10 cellular contexts compared by ENCODE assay signal in the genomic region with DNA sequence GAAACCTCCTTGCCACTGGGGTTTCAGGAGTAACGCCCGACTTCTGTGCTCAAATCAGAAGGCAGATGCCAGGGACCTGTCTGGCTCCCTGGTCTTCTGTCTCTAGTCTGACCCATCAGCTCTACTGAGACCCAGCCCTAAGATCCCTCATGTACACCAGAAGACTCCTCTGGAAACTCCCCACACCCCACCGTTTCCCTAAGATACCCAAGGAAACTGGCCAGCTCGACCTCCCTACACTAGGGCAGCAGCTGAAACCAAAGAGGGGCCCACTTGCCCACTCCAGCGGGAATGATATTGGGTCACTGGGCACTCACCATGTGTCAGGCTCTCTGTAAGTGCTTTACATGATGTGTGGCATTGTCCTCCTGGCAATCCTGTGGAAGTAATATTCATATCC. TPM values are rescaled to one million over a fixed set of nuclear protein-coding genes. Genes with fewer than 3 reads are reported as not detected.
A peak's percentile ranks its signal among the peaks of the same experiment; 100 is the strongest.
DNase-seq lines count a peak whose midpoint lies in the region; ATAC-seq, FAIRE-seq and TF ChIP-seq lines count a peak whose summit lies in the region.
"Had no signal": no experiment of that assay in that cellular context is flagged by ENCODE, and none has a peak within 500 bp of the region (broad histone marks: within the 10 kb centered on the region; RNA-seq: fewer than 3 reads in every experiment).

No MANE protein-coding gene starts in this region.

- H3K4me3 Mint-ChIP-seq in activated CD4-positive, alpha-beta T cell treated with anti-CD3 and anti-CD28 coated beads, Interleukin-2, amount 10 ng/mL, durations not matched to agents 24 days and 14 days: no peak overlapping the region
- H3K4me3 Mint-ChIP-seq in stimulated activated effector memory CD8-positive, alpha-beta T cell treated with anti-CD3 and anti-CD28 coated beads, Interleukin-12 subunit alpha, Interleukin-12 subunit beta, amount 100 ng/mL, for 72 hours: no peak overlapping the region
- H3K4me3 Mint-ChIP-seq: stimulated activated naive B cell treated with anti-CD40 and anti-IgM and Interleukin-4, amounts not matched to agents 10 μg/mL and 1 μg/mL and 100 μg/mL, for 72 hours had no signal

- H3K79me1 ChIP-seq in H1 (ENCODE audit: low read depth, low read length): no peaks in the 10 kb centered on the region

- no peak for FAIRE-seq in H1 (lab: Jason Lieb, UNC)

- POLR2A ChIA-PET in H1 (lab: Charles Lee; ENCODE audit: partially characterized antibody): interaction anchor here (1.0 to 15.3 kb wide), 6 partner anchors 14 to 45 kb away, joined by 3 to 261 read pairs (median 8); partner anchors contain the start of genes CHTOP, S100A1 and S100A13

- no peak overlapping the region for H2BK15ac ChIP-seq in H1 (ENCODE audit: low read length)

- no peaks in the 10 kb centered on the region for H3K27me3 Mint-ChIP-seq in activated CD4-positive, alpha-beta T cell treated with anti-CD3 and anti-CD28 coated beads, Interleukin-2, amount 10 ng/mL, durations not matched to agents 24 days and 14 days

- TF ChIP-seq POLR2A in H1 (IDR thresholded peaks at IDR 0.05; ENCODE audit: control extremely low read depth in 1 of 2, low read depth in 2 of 2, low read length in 2 of 2) (no peak), suprapubic skin (IDR thresholded peaks at IDR 0.05) (no peak)

- H3K23me2 ChIP-seq in H1 (ENCODE audit: low read depth, low read length): peaks cover 3% of the 10 kb centered on the region

- H3K18ac ChIP-seq in H1 (ENCODE audit: extremely low read depth, low read length): no peak overlapping the region; the same call in 1 of the 2 replicates

- no peak overlapping the region for H3K14ac ChIP-seq in H1 (ENCODE audit: insufficient read length)

- H3K9me3 Mint-ChIP-seq in activated CD4-positive, alpha-beta T cell treated with anti-CD3 and anti-CD28 coated beads, Interleukin-2, amount 10 ng/mL, durations not matched to agents 24 days and 14 days: no peaks in the 10 kb centered on the region
- no peaks in the 10 kb centered on the region for H3K9me3 Mint-ChIP-seq in stimulated activated effector memory CD8-positive, alpha-beta T cell treated with anti-CD3 and anti-CD28 coated beads, Interleukin-12 subunit alpha, Interleukin-12 subunit beta, amount 100 ng/mL, for 72 hours
- H3K9me3 Mint-ChIP-seq: brain; stimulated activated naive B cell treated with anti-CD40 and anti-IgM and Interleukin-4, amounts not matched to agents 10 μg/mL and 1 μg/mL and 100 μg/mL, for 72 hours had no signal

- peak overlapping the region; percentile 59 to 77; a peak in 2 of 4 replicates for H3K4me2 ChIP-seq in H1 (ENCODE audit: insufficient read depth in 1 of 2, low read depth in 2 of 2, low read length in 2 of 2)

- WGBS in H1 (ENCODE audit: extremely low coverage in 1 of 2, insufficient coverage in 1 of 2, insufficient read length in 1 of 2, insufficient replicate concordance in 2 of 2, low coverage in 1 of 2, low lambda C conversion rate in 2 of 2, missing lambda C conversion rate in 1 of 2), 2 experiments: 76% methylated on average over 5 of the region's 5 CpGs; no CpG with 5 or more reads in 1 of the 2 experiments
- WGBS in suprapubic skin: 57% methylated on average over 4 of the region's 5 CpGs

- H2BK5ac ChIP-seq in H1 (ENCODE audit: low read depth, low read length): peak overlapping the region; percentile 52; the same call in 1 of the 2 replicates

- no peak overlapping the region for H3K9ac ChIP-seq in H1 (replicated peaks in 1 of 4; ENCODE audit: extremely low read depth in 1 of 4, low read depth in 3 of 4, low read length in 3 of 4)
- H3K9ac ChIP-seq in mucosa of rectum (ENCODE audit: low read depth in 1 of 2, low read length in 2 of 2): peak overlapping the region; percentile 42 to 74

- H4K5ac ChIP-seq in H1 (ENCODE audit: insufficient read length, low read depth, low read length): no peak overlapping the region

- no peak overlapping the region for H3K23ac ChIP-seq in H1 (ENCODE audit: insufficient read length)

- peak overlapping the region; percentile 64 for H4K91ac ChIP-seq in H1 (replicated peaks; ENCODE audit: insufficient read length, low read length)

- peaks cover 8% of the 10 kb centered on the region for H3K4me1 Mint-ChIP-seq in activated CD4-positive, alpha-beta T cell treated with anti-CD3 and anti-CD28 coated beads, Interleukin-2, amount 10 ng/mL, durations not matched to agents 24 days and 14 days
- H3K4me1 Mint-ChIP-seq in stimulated activated effector memory CD8-positive, alpha-beta T cell treated with anti-CD3 and anti-CD28 coated beads, Interleukin-12 subunit alpha, Interleukin-12 subunit beta, amount 100 ng/mL, for 72 hours: peaks cover 5% of the 10 kb centered on the region

- TF ChIP-seq RAD21 in H1 (IDR thresholded peaks at IDR 0.05 in 1 of 2, conservative IDR thresholded peaks at IDR 0.05 in 1 of 2; ENCODE audit: low read depth in 2 of 2, low read length in 2 of 2): no peak

- no peaks in the 10 kb centered on the region for H3K9me3 ChIP-seq in MG63
- no peaks in the 10 kb centered on the region for H3K9me3 ChIP-seq in H1 (ENCODE audit: insufficient read depth in 2 of 2, low read depth in 1 of 2, low read length in 1 of 2)
- H3K9me3 ChIP-seq in mucosa of rectum (ENCODE audit: control insufficient read depth in 2 of 2, low read length in 2 of 2): no peaks in the 10 kb centered on the region
- H3K9me3 ChIP-seq in suprapubic skin: no peaks in the 10 kb centered on the region

- H3K56ac ChIP-seq in H1 (replicated peaks; ENCODE audit: insufficient read length, low read depth, low read length): no peak overlapping the region

- H3K27ac ChIP-seq in H1 (ENCODE audit: low read depth, low read length) (no peak overlapping the region), mucosa of rectum (ENCODE audit: low read depth in 2 of 2, low read length in 2 of 2) (peak overlapping the region; percentile 94 to 95), suprapubic skin (peak overlapping the region; percentile 94)

- H2AFZ ChIP-seq in H1 (ENCODE audit: low read length): peak overlapping the region; percentile 49; the same call in 1 of the 2 replicates

- DNase-seq in MG63 (no peak), H1 (ENCODE audit: low read depth in 1 of 2, low spot score in 2 of 2) (no peak), suprapubic skin (ENCODE audit: low spot score in 2 of 2) (no peak), NK-92 (lab: John Stamatoyannopoulos, UW; ENCODE audit: unreplicated experiment) (no peak)
- no peak for DNase-seq in activated CD4-positive, alpha-beta T cell treated with anti-CD3 and anti-CD28 coated beads, Interleukin-2, amount 10 ng/mL, durations not matched to agents 24 days and 14 days
- DNase-seq in stimulated activated effector memory CD8-positive, alpha-beta T cell treated with anti-CD3 and anti-CD28 coated beads, Interleukin-12 subunit alpha, Interleukin-12 subunit beta, amount 100 ng/mL, for 72 hours (ENCODE audit: low spot score in 2 of 2): no peak
- DNase-seq: stimulated activated naive B cell treated with anti-CD40 and anti-IgM and Interleukin-4, amounts not matched to agents 10 μg/mL and 1 μg/mL and 100 μg/mL, for 72 hours had no signal

- CTCF ChIA-PET in H1 (lab: Charles Lee; ENCODE audit: partially characterized antibody): interaction anchor here (1.1 to 15.9 kb wide), 10 partner anchors 9 to 103 kb away, joined by 3 to 224 read pairs (median 24); partner anchors contain the start of genes S100A1, S100A13, S100A4 and S100A6

- no peak overlapping the region for H2AK5ac ChIP-seq in H1 (ENCODE audit: low read depth, low read length)

- H3K4me1 ChIP-seq in H1 (replicated peaks in 1 of 4; ENCODE audit: control insufficient read depth in 3 of 4, insufficient read depth in 4 of 4, low read length in 3 of 4): peaks cover 0 to 30% (median 20%) of the 10 kb centered on the region in 4 experiments; a peak in 6 of 7 replicates
- H3K4me1 ChIP-seq in mucosa of rectum (ENCODE audit: control insufficient read depth in 2 of 2, insufficient read depth in 2 of 2, low read length in 2 of 2): peaks cover 56 to 63% of the 10 kb centered on the region in 2 donors
- peaks cover 85% of the 10 kb centered on the region for H3K4me1 ChIP-seq in suprapubic skin

- H3K36me3 ChIP-seq in MG63 (peaks cover 24% of the 10 kb centered on the region), H1 (ENCODE audit: control insufficient read depth in 2 of 4, insufficient read depth in 4 of 4, low read length in 3 of 4) (no peaks in the 10 kb centered on the region), mucosa of rectum (ENCODE audit: control insufficient read depth in 2 of 2, insufficient read depth in 2 of 2, low read length in 2 of 2) (no peaks in the 10 kb centered on the region), suprapubic skin (no peaks in the 10 kb centered on the region)

- TF ChIP-seq EP300 in H1 (IDR thresholded peaks at IDR 0.05; ENCODE audit: borderline replicate concordance in 1 of 2, low read depth in 2 of 2, low read length in 2 of 2) (no peak), suprapubic skin (IDR thresholded peaks at IDR 0.05) (no peak)

- H3K79me2 ChIP-seq in H1 (ENCODE audit: control insufficient read depth in 1 of 2, insufficient read depth in 2 of 2, low read length in 2 of 2): no peaks in the 10 kb centered on the region

- no peaks in the 10 kb centered on the region for H4K20me1 ChIP-seq in H1 (replicated peaks in 1 of 2; ENCODE audit: control insufficient read depth in 1 of 2, insufficient read depth in 2 of 2, low read length in 2 of 2)

- no peak for ATAC-seq in stimulated activated effector memory CD8-positive, alpha-beta T cell treated with anti-CD3 and anti-CD28 coated beads, Interleukin-12 subunit alpha, Interleukin-12 subunit beta, amount 100 ng/mL, for 72 hours
- no peak for ATAC-seq in GM19455 (IDR thresholded peaks at IDR 0.05; ENCODE audit: unreplicated experiment)
- ATAC-seq: stimulated activated naive B cell treated with anti-CD40 and anti-IgM and Interleukin-4, amounts not matched to agents 10 μg/mL and 1 μg/mL and 100 μg/mL, for 72 hours had no signal

- H3K4me3 ChIP-seq in MG63 (peak overlapping the region; percentile 63; the same call in 1 of the 2 replicates), H1 (ENCODE audit: extremely low read depth in 1 of 4, insufficient read depth in 2 of 4, low read depth in 3 of 4, low read length in 4 of 4) (peak overlapping the region in 1 of 4 experiments; percentile 51; a peak in 1 of 8 replicates), mucosa of rectum (ENCODE audit: low read length in 2 of 2) (peak overlapping the region; percentile 80 to 93), suprapubic skin (peak overlapping the region; percentile 70)

- H2BK20ac ChIP-seq in H1 (ENCODE audit: low read length): peak overlapping the region; percentile 18; the same call in 1 of the 2 replicates

- H3K27me3 ChIP-seq in MG63: no peaks in the 10 kb centered on the region
- H3K27me3 ChIP-seq in H1 (replicated peaks in 1 of 4; ENCODE audit: control insufficient read depth in 3 of 4, extremely low read depth in 1 of 4, insufficient read depth in 3 of 4, low read length in 3 of 4): no peaks in the 10 kb centered on the region; a peak in 1 of 7 replicates
- H3K27me3 ChIP-seq in mucosa of rectum (ENCODE audit: control insufficient read depth in 2 of 2, insufficient read depth in 2 of 2, low read length in 2 of 2): no peaks in the 10 kb centered on the region
- H3K27me3 ChIP-seq in suprapubic skin: no peaks in the 10 kb centered on the region

- no peaks in the 10 kb centered on the region for H3K36me3 Mint-ChIP-seq in activated CD4-positive, alpha-beta T cell treated with anti-CD3 and anti-CD28 coated beads, Interleukin-2, amount 10 ng/mL, durations not matched to agents 24 days and 14 days (ENCODE audit: low read depth)
- H3K36me3 Mint-ChIP-seq in stimulated activated effector memory CD8-positive, alpha-beta T cell treated with anti-CD3 and anti-CD28 coated beads, Interleukin-12 subunit alpha, Interleukin-12 subunit beta, amount 100 ng/mL, for 72 hours: no peaks in the 10 kb centered on the region
- H3K36me3 Mint-ChIP-seq: brain; stimulated activated naive B cell treated with anti-CD40 and anti-IgM and Interleukin-4, amounts not matched to agents 10 μg/mL and 1 μg/mL and 100 μg/mL, for 72 hours had no signal

- no peak overlapping the region for H3K27ac Mint-ChIP-seq in activated CD4-positive, alpha-beta T cell treated with anti-CD3 and anti-CD28 coated beads, Interleukin-2, amount 10 ng/mL, durations not matched to agents 24 days and 14 days
- H3K27ac Mint-ChIP-seq in stimulated activated effector memory CD8-positive, alpha-beta T cell treated with anti-CD3 and anti-CD28 coated beads, Interleukin-12 subunit alpha, Interleukin-12 subunit beta, amount 100 ng/mL, for 72 hours: no peak overlapping the region
- H3K27ac Mint-ChIP-seq: stimulated activated naive B cell treated with anti-CD40 and anti-IgM and Interleukin-4, amounts not matched to agents 10 μg/mL and 1 μg/mL and 100 μg/mL, for 72 hours had no signal

- H3K4ac ChIP-seq in H1 (replicated peaks; ENCODE audit: insufficient read length, low read depth, low read length): no peak overlapping the region

- TF ChIP-seq CTCF in H1 (IDR thresholded peaks at IDR 0.05; ENCODE audit: control extremely low read depth in 1 of 3, insufficient read depth in 1 of 3, low read depth in 1 of 3, low read length in 3 of 3) (no peak), suprapubic skin (IDR thresholded peaks at IDR 0.05) (no peak)

- H4K8ac ChIP-seq in H1 (ENCODE audit: extremely low read depth, insufficient read depth, low read length): peak overlapping the region; percentile 75; the same call in 1 of the 2 replicates

- no peak overlapping the region for H2BK120ac ChIP-seq in H1 (replicated peaks; ENCODE audit: low read depth, low read length)

- intact Hi-C loops in activated CD4-positive, alpha-beta T cell treated with anti-CD3 and anti-CD28 coated beads, Interleukin-2, amount 10 ng/mL, durations not matched to agents 24 days and 14 days (cut with micrococcal nuclease): no loop called here

- 0 out of 2 replicates have a peak overlapping the region, but pooled peaks have one; percentile 50 for H2BK12ac ChIP-seq in H1 (ENCODE audit: low read depth, low read length)

RNA-seq across cellular contexts. Expression of gene S100A16, which starts 0.5 kb away (rescaled TPM):
- 315 and 318 TPM in 2 replicates for total RNA-seq in MG63 (2014; rRNA removed; shearing (Covaris generic); ENCODE audit: low replicate concordance)
- total RNA-seq in H1 (2021; fragmentation: NEBNext Ultra II Directional; extraction: Animal tissue kit (Norgen Biotek cat#: 25700)): 14.7 and 14.9 TPM in 2 replicates
- 51.7 and 61.4 TPM in 2 replicates for polyA plus RNA-seq in H1 (2011; rRNA removed)
- polyA plus RNA-seq in H1 (2011; cell fraction: cytosol; rRNA removed): 45.0 TPM
- polyA plus RNA-seq in H1 (2011; cell fraction: nucleus; rRNA removed): 26.3 TPM
- 14.2 to 25.5 TPM (median 21.1 TPM) in 4 replicates for polyA plus RNA-seq in H1 (2012, experiment 1 of 2)
- polyA plus RNA-seq in H1 (2012, experiment 2 of 2): 26.5 TPM
- polyA plus RNA-seq in H1 (2013, experiment 1 of 2): 17.5 TPM
- 17.9 TPM for polyA plus RNA-seq in H1 (2013, experiment 2 of 2)
- polyA minus RNA-seq in H1 (2011; rRNA and poly(A)+ RNA removed): 12.3 and 17.1 TPM in 2 replicates
- polyA minus RNA-seq in H1 (2011; cell fraction: cytosol; rRNA and poly(A)+ RNA removed): 11.1 TPM
- polyA minus RNA-seq in H1 (2011; cell fraction: nucleus; rRNA and poly(A)+ RNA removed): 7.6 TPM
- 100 to 1,000 TPM; 133 to 668 (median 414) TPM for total RNA-seq in suprapubic skin
- total RNA-seq in activated CD4-positive, alpha-beta T cell treated with anti-CD3 and anti-CD28 coated beads, Interleukin-2, amount 10 ng/mL, durations not matched to agents 24 days and 14 days: not detected in 2 replicates

RNA-seq across cellular contexts. Expression of gene S100A14, which starts 2.7 kb away (rescaled TPM):
- 1.3 TPM in 1 of 2 replicates, not detected in the other for total RNA-seq in MG63 (2014; rRNA removed; shearing (Covaris generic); ENCODE audit: low replicate concordance)
- total RNA-seq in H1 (2021; fragmentation: NEBNext Ultra II Directional; extraction: Animal tissue kit (Norgen Biotek cat#: 25700)): 1.4 and 1.5 TPM in 2 replicates
- polyA plus RNA-seq in H1 (2011; rRNA removed): 3.7 and 5.3 TPM in 2 replicates
- polyA plus RNA-seq in H1 (2011; cell fraction: cytosol; rRNA removed): 3.0 TPM
- polyA plus RNA-seq in H1 (2011; cell fraction: nucleus; rRNA removed): 1.3 TPM
- 1.7 to 4.9 TPM (median 3.7 TPM) in 4 replicates for polyA plus RNA-seq in H1 (2012, experiment 1 of 2)
- polyA plus RNA-seq in H1 (2012, experiment 2 of 2): 1.6 TPM
- polyA plus RNA-seq in H1 (2013, experiment 1 of 2): 1.2 TPM
- polyA plus RNA-seq in H1 (2013, experiment 2 of 2): 1.6 TPM
- polyA minus RNA-seq in H1 (2011; rRNA and poly(A)+ RNA removed): 0.63 and 3.6 TPM in 2 replicates
- polyA minus RNA-seq in H1 (2011; cell fraction: cytosol; rRNA and poly(A)+ RNA removed): 2.6 TPM
- not detected for polyA minus RNA-seq in H1 (2011; cell fraction: nucleus; rRNA and poly(A)+ RNA removed)
- 100 to 1,000 TPM; 252 to 555 (median 445) TPM for total RNA-seq in suprapubic skin
- not detected in 2 replicates for total RNA-seq in activated CD4-positive, alpha-beta T cell treated with anti-CD3 and anti-CD28 coated beads, Interleukin-2, amount 10 ng/mL, durations not matched to agents 24 days and 14 days

RNA-seq across cellular contexts. Expression of gene S100A13, which starts 13.9 kb away (rescaled TPM):
- total RNA-seq in MG63 (2014; rRNA removed; shearing (Covaris generic); ENCODE audit: low replicate concordance): 128 and 143 TPM in 2 replicates
- 63.6 and 65.3 TPM in 2 replicates for total RNA-seq in H1 (2021; fragmentation: NEBNext Ultra II Directional; extraction: Animal tissue kit (Norgen Biotek cat#: 25700))
- 79.0 and 127 TPM in 2 replicates for polyA plus RNA-seq in H1 (2011; rRNA removed)
- 122 TPM for polyA plus RNA-seq in H1 (2011; cell fraction: cytosol; rRNA removed)
- 65.5 TPM for polyA plus RNA-seq in H1 (2011; cell fraction: nucleus; rRNA removed)
- polyA plus RNA-seq in H1 (2012, experiment 1 of 2): 102 to 124 TPM (median 115 TPM) in 4 replicates
- 229 TPM for polyA plus RNA-seq in H1 (2012, experiment 2 of 2)
- 97.0 TPM for polyA plus RNA-seq in H1 (2013, experiment 1 of 2)
- polyA plus RNA-seq in H1 (2013, experiment 2 of 2): 96.5 TPM
- 33.9 and 48.4 TPM in 2 replicates for polyA minus RNA-seq in H1 (2011; rRNA and poly(A)+ RNA removed)
- 12.7 TPM for polyA minus RNA-seq in H1 (2011; cell fraction: cytosol; rRNA and poly(A)+ RNA removed)
- polyA minus RNA-seq in H1 (2011; cell fraction: nucleus; rRNA and poly(A)+ RNA removed): 18.6 TPM
- total RNA-seq in suprapubic skin: 10 to 100 TPM; 28.0 to 55.4 (median 43.1) TPM
- total RNA-seq in activated CD4-positive, alpha-beta T cell treated with anti-CD3 and anti-CD28 coated beads, Interleukin-2, amount 10 ng/mL, durations not matched to agents 24 days and 14 days: 3.1 and 3.2 TPM in 2 replicates

RNA-seq across cellular contexts. Expression of gene S100A1, which starts 14.8 kb away (rescaled TPM):
- 0.99 TPM in 1 of 2 replicates, not detected in the other for total RNA-seq in MG63 (2014; rRNA removed; shearing (Covaris generic); ENCODE audit: low replicate concordance)
- not detected in 2 replicates for total RNA-seq in H1 (2021; fragmentation: NEBNext Ultra II Directional; extraction: Animal tissue kit (Norgen Biotek cat#: 25700))
- polyA plus RNA-seq in H1 (2011; rRNA removed): 1.1 and 2.0 TPM in 2 replicates
- polyA plus RNA-seq in H1 (2011; cell fraction: cytosol; rRNA removed): 2.4 TPM
- polyA plus RNA-seq in H1 (2011; cell fraction: nucleus; rRNA removed): 0.34 TPM
- 1.5 to 3.8 TPM (median 2.2 TPM) in 4 replicates for polyA plus RNA-seq in H1 (2012, experiment 1 of 2)
- 1.8 TPM for polyA plus RNA-seq in H1 (2012, experiment 2 of 2)
- polyA plus RNA-seq in H1 (2013, experiment 1 of 2): 0.36 TPM
- 0.13 TPM for polyA plus RNA-seq in H1 (2013, experiment 2 of 2)
- 0.41 and 0.47 TPM in 2 replicates for polyA minus RNA-seq in H1 (2011; rRNA and poly(A)+ RNA removed)
- polyA minus RNA-seq in H1 (2011; cell fraction: cytosol; rRNA and poly(A)+ RNA removed): not detected
- 0.40 TPM for polyA minus RNA-seq in H1 (2011; cell fraction: nucleus; rRNA and poly(A)+ RNA removed)
- 10 to 100 TPM; 17.9 to 33.2 (median 21.1) TPM for total RNA-seq in suprapubic skin
- total RNA-seq in activated CD4-positive, alpha-beta T cell treated with anti-CD3 and anti-CD28 coated beads, Interleukin-2, amount 10 ng/mL, durations not matched to agents 24 days and 14 days: not detected in 2 replicates

RNA-seq across cellular contexts. Expression of gene CHTOP, which starts 20.5 kb away (rescaled TPM):
- 61.0 and 72.4 TPM in 2 replicates for total RNA-seq in MG63 (2014; rRNA removed; shearing (Covaris generic); ENCODE audit: low replicate concordance)
- total RNA-seq in H1 (2021; fragmentation: NEBNext Ultra II Directional; extraction: Animal tissue kit (Norgen Biotek cat#: 25700)): 103 and 104 TPM in 2 replicates
- 73.6 and 84.6 TPM in 2 replicates for polyA plus RNA-seq in H1 (2011; rRNA removed)
- polyA plus RNA-seq in H1 (2011; cell fraction: cytosol; rRNA removed): 111 TPM
- 53.8 TPM for polyA plus RNA-seq in H1 (2011; cell fraction: nucleus; rRNA removed)
- 95.7 to 110 TPM (median 101 TPM) in 4 replicates for polyA plus RNA-seq in H1 (2012, experiment 1 of 2)
- polyA plus RNA-seq in H1 (2012, experiment 2 of 2): 55.3 TPM
- 79.2 TPM for polyA plus RNA-seq in H1 (2013, experiment 1 of 2)
- 79.7 TPM for polyA plus RNA-seq in H1 (2013, experiment 2 of 2)
- polyA minus RNA-seq in H1 (2011; rRNA and poly(A)+ RNA removed): 47.3 and 49.3 TPM in 2 replicates
- 45.4 TPM for polyA minus RNA-seq in H1 (2011; cell fraction: cytosol; rRNA and poly(A)+ RNA removed)
- polyA minus RNA-seq in H1 (2011; cell fraction: nucleus; rRNA and poly(A)+ RNA removed): 97.4 TPM
- 10 to 100 TPM; 56.8 to 78.1 (median 58.2) TPM for total RNA-seq in suprapubic skin
- 110 and 114 TPM in 2 replicates for total RNA-seq in activated CD4-positive, alpha-beta T cell treated with anti-CD3 and anti-CD28 coated beads, Interleukin-2, amount 10 ng/mL, durations not matched to agents 24 days and 14 days

Comparison
In these comparisons a context has a peak if more than half of its experiments do, and no peak if none do; other contexts are left out.
1. H3K9ac ChIP-seq: peak in mucosa of rectum (2 of 2); none in H1 (0 of 4).
2. RNA of gene S100A16, which starts 0.5 kb away (total RNA-seq): 133 to 668 TPM in suprapubic skin, 315 to 318 TPM in MG63 and 14.7 to 14.9 TPM in H1; not detected in activated CD4-positive, alpha-beta T cell treated with anti-CD3 and anti-CD28 coated beads, Interleukin-2, amount 10 ng/mL, durations not matched to agents 24 days and 14 days; every median in the first group is over 10 times any median in the second.
3. RNA of gene S100A14, which starts 2.7 kb away (total RNA-seq): 252 to 555 TPM in suprapubic skin; 1.4 to 1.5 TPM in H1, 1.3 TPM in MG63 and not detected in activated CD4-positive, alpha-beta T cell treated with anti-CD3 and anti-CD28 coated beads, Interleukin-2, amount 10 ng/mL, durations not matched to agents 24 days and 14 days; every median in the first group is over 10 times any median in the second.